ENCODE assay signal across 10 cellular contexts in genomic region chr17:72122336-72122667, GRCh38. TPM values are rescaled to one million over a fixed set of nuclear protein-coding genes. Genes with fewer than 3 reads are reported as not detected.
DNase-seq lines count a peak whose midpoint lies in the region; ATAC-seq, FAIRE-seq and TF ChIP-seq lines count a peak whose summit lies in the region.
"Had no signal": no experiment of that assay in that cellular context is flagged by ENCODE, and none has a peak within 500 bp of the region (broad histone marks: within the 10 kb centered on the region; RNA-seq: fewer than 3 reads in every experiment).

No MANE protein-coding gene starts in this region.

- no peaks in the 10 kb centered on the region for H3K4me1 Mint-ChIP-seq in activated T-helper 1 cell treated with anti-CD3 and anti-CD28 coated beads, Interleukin-12 subunit alpha, Interleukin-12 subunit beta, Interleukin-2, Interleukin-4 antibody, amounts not matched to agents 30 ng/mL and 10 ng/mL and 1 ng/mL, durations not matched to agents 14 hours and 24 hours and 36 hours (ENCODE audit: low read depth)
- H3K4me1 Mint-ChIP-seq in T-helper 17 cell = peaks cover 6% of the 10 kb centered on the region

- no peak for TF ChIP-seq POLR2A in Peyer's patch (IDR thresholded peaks at IDR 0.05)

- H3K36me3 Mint-ChIP-seq in activated T-helper 1 cell treated with anti-CD3 and anti-CD28 coated beads, Interleukin-12 subunit alpha, Interleukin-12 subunit beta, Interleukin-2, Interleukin-4 antibody, amounts not matched to agents 30 ng/mL and 10 ng/mL and 1 ng/mL, durations not matched to agents 14 hours and 24 hours and 36 hours (ENCODE audit: low read depth) = peaks cover 2% of the 10 kb centered on the region
- H3K36me3 Mint-ChIP-seq in T-helper 17 cell (ENCODE audit: low read depth) = peaks cover 10% of the 10 kb centered on the region

- intact Hi-C loops in pancreas (cut with DNase I) = loop anchor here in 2 of 3 donors (10.0 kb wide), 2 partner anchors 302 to 412 kb away; no protein-coding TSS in a partner anchor
- intact Hi-C loops in activated T-helper 1 cell treated with anti-CD3 and anti-CD28 coated beads, Interleukin-12 subunit alpha, Interleukin-12 subunit beta, Interleukin-2, Interleukin-4 antibody, amounts not matched to agents 30 ng/mL and 10 ng/mL and 1 ng/mL, durations not matched to agents 14 hours and 24 hours and 36 hours (cut with micrococcal nuclease) = no loop called here

- H3K27ac Mint-ChIP-seq in activated T-helper 1 cell treated with anti-CD3 and anti-CD28 coated beads, Interleukin-12 subunit alpha, Interleukin-12 subunit beta, Interleukin-2, Interleukin-4 antibody, amounts not matched to agents 30 ng/mL and 10 ng/mL and 1 ng/mL, durations not matched to agents 14 hours and 24 hours and 36 hours = no peak overlapping the region
- H3K27ac Mint-ChIP-seq in T-helper 17 cell = no peak overlapping the region

- H3K4me3 ChIP-seq in BJ (ENCODE audit: low read depth, low read length) (peak overlapping the region; percentile 71), Peyer's patch (peak overlapping the region in 3 of 4 donors; percentile 40 to 79 (median 70)), fibroblast of pulmonary artery (replicated peaks; ENCODE audit: low read depth, low read length) (peak overlapping the region; percentile 93), pancreas (peak overlapping the region; percentile 40 to 92 (median 68))

- H3K27me3 ChIP-seq in BJ (ENCODE audit: control insufficient read depth, insufficient read depth, low read length) = peaks cover 17% of the 10 kb centered on the region
- peaks cover 0 to 17% of the 10 kb centered on the region in 2 donors for H3K27me3 ChIP-seq in Peyer's patch
- H3K27me3 ChIP-seq in pancreas = no peaks in the 10 kb centered on the region

- H3K36me3 ChIP-seq in BJ (ENCODE audit: control insufficient read depth, insufficient read depth, low read length) (no peaks in the 10 kb centered on the region; the same call in 1 of the 2 replicates), Peyer's patch (no peaks in the 10 kb centered on the region), pancreas (peaks cover 0 to 19% (median 6%) of the 10 kb centered on the region in 3 donors)

- H3K27me3 Mint-ChIP-seq in activated T-helper 1 cell treated with anti-CD3 and anti-CD28 coated beads, Interleukin-12 subunit alpha, Interleukin-12 subunit beta, Interleukin-2, Interleukin-4 antibody, amounts not matched to agents 30 ng/mL and 10 ng/mL and 1 ng/mL, durations not matched to agents 14 hours and 24 hours and 36 hours (ENCODE audit: insufficient read depth) = peaks cover 52% of the 10 kb centered on the region
- peaks cover 49% of the 10 kb centered on the region for H3K27me3 Mint-ChIP-seq in T-helper 17 cell

- H3K27ac ChIP-seq in Peyer's patch (peak overlapping the region in 3 of 4 donors; percentile 63 to 87 (median 80)), pancreas (peak overlapping the region in 3 of 4 donors; percentile 46 to 95 (median 94))

- WGBS in pancreas, 2 donors = 2 to 6% methylated on average over 14 of the region's 14 CpGs

- POLR2A ChIA-PET in BJ (lab: Charles Lee) = no interaction called here

- CTCF ChIA-PET in BJ (lab: Yijun Ruan, JAX) = interaction anchor here (0.6 to 2.9 kb wide), 5 partner anchors 297 to 586 kb away, joined by 3 to 11 read pairs (median 4); no protein-coding TSS in a partner anchor

- H3K9me3 ChIP-seq in Peyer's patch (no peaks in the 10 kb centered on the region), pancreas (no peaks in the 10 kb centered on the region), T-helper 17 cell (ENCODE audit: control insufficient read depth, low read length, poor library complexity, severe bottlenecking) (no peaks in the 10 kb centered on the region)

- no peak for ATAC-seq in pancreas
- ATAC-seq in T-helper 17 cell = no peak

- H3K9me3 Mint-ChIP-seq in activated T-helper 1 cell treated with anti-CD3 and anti-CD28 coated beads, Interleukin-12 subunit alpha, Interleukin-12 subunit beta, Interleukin-2, Interleukin-4 antibody, amounts not matched to agents 30 ng/mL and 10 ng/mL and 1 ng/mL, durations not matched to agents 14 hours and 24 hours and 36 hours = no peaks in the 10 kb centered on the region

- H3K4me1 ChIP-seq in Peyer's patch = peaks cover 0 to 52% (median 0%) of the 10 kb centered on the region in 4 donors
- peaks cover 0 to 31% (median 25%) of the 10 kb centered on the region in 3 donors for H3K4me1 ChIP-seq in pancreas

- DNase-seq in BJ (ENCODE audit: low read depth) (no peak), Peyer's patch (no peak), fibroblast of pulmonary artery (ENCODE audit: low read depth) (no peak), pancreas (no peak), T-helper 17 cell (no peak), NCI-H748 (lab: John Stamatoyannopoulos, UW; ENCODE audit: unreplicated experiment) (no peak)
- DNase-seq in activated effector memory CD4-positive, alpha-beta T cell treated with anti-CD3 and anti-CD28 coated beads, Interleukin-2, amount 50 U/mL, for 16 hours = no peak
- no peak for DNase-seq in activated T-helper 1 cell treated with anti-CD3 and anti-CD28 coated beads, Interleukin-12 subunit alpha, Interleukin-12 subunit beta, Interleukin-2, Interleukin-4 antibody, amounts not matched to agents 30 ng/mL and 10 ng/mL and 1 ng/mL, durations not matched to agents 14 hours and 24 hours and 36 hours (ENCODE audit: low spot score)
- DNase-seq: stimulated activated CD4-positive, alpha-beta T cell treated with anti-CD3 and anti-CD28 coated beads, Interleukin-12 subunit alpha, Interleukin-12 subunit beta, amount 100 ng/mL, for 4 hours had no signal

- no peak overlapping the region for H3K4me3 Mint-ChIP-seq in activated T-helper 1 cell treated with anti-CD3 and anti-CD28 coated beads, Interleukin-12 subunit alpha, Interleukin-12 subunit beta, Interleukin-2, Interleukin-4 antibody, amounts not matched to agents 30 ng/mL and 10 ng/mL and 1 ng/mL, durations not matched to agents 14 hours and 24 hours and 36 hours
- H3K4me3 Mint-ChIP-seq in T-helper 17 cell = no peak overlapping the region

- FAIRE-seq in pancreas (lab: Jason Lieb, UNC) = no peak
- FAIRE-seq: endothelial cell of umbilical vein had no signal

- TF ChIP-seq CTCF in BJ (IDR thresholded peaks at IDR 0.05; ENCODE audit: insufficient read depth, low read depth, low read length) (no peak), Peyer's patch (IDR thresholded peaks at IDR 0.05) (no peak), fibroblast of pulmonary artery (IDR thresholded peaks at IDR 0.05; ENCODE audit: low read length, missing control alignments) (no peak), pancreas (IDR thresholded peaks at IDR 0.05) (no peak)

RNA-seq across cellular contexts. Expression of gene SOX9, which starts 1.5 kb away (rescaled TPM):
- polyA plus RNA-seq in BJ (2011; rRNA removed) (0.54 and 0.60 TPM in 2 replicates), pancreas (10 to 100 TPM; 26.0 to 31.9 TPM)
- polyA minus RNA-seq in BJ (2011; rRNA and poly(A)+ RNA removed) = 0.33 and 0.51 TPM in 2 replicates
- total RNA-seq in Peyer's patch (10 to 100 TPM; 16.1 to 40.0 (median 33.1) TPM), pancreas (10 to 100 TPM; 22.7 to 76.1 (median 34.2) TPM), T-helper 17 cell (not detected)
- not detected in 2 replicates for total RNA-seq in activated T-helper 1 cell treated with anti-CD3 and anti-CD28 coated beads, Interleukin-12 subunit alpha, Interleukin-12 subunit beta, Interleukin-2, Interleukin-4 antibody, amounts not matched to agents 30 ng/mL and 10 ng/mL and 1 ng/mL, durations not matched to agents 14 hours and 24 hours and 36 hours
- total RNA-seq: endothelial cell of umbilical vein had no signal
- polyA plus RNA-seq: endothelial cell of umbilical vein had no signal

Comparison
In these comparisons a context has a peak if more than half of its experiments do, and no peak if none do; other contexts are left out.
1. RNA of gene SOX9, which starts 1.5 kb away (total RNA-seq): 22.7 to 76.1 TPM in pancreas and 16.1 to 40.0 TPM in Peyer's patch; not detected in activated T-helper 1 cell treated with anti-CD3 and anti-CD28 coated beads, Interleukin-12 subunit alpha, Interleukin-12 subunit beta, Interleukin-2, Interleukin-4 antibody, amounts not matched to agents 30 ng/mL and 10 ng/mL and 1 ng/mL, durations not matched to agents 14 hours and 24 hours and 36 hours and not detected in T-helper 17 cell; every median in the first group is over 10 times any median in the second.
2. Peak in every context shown above with its lines, with median percentiles within 50 percentile points of each other: H3K4me3 ChIP-seq.